Comparison of ENCODE assay signal across 2 cellular contexts in genomic region chr6:9252784-9253183, GRCh38.
TF ChIP-seq lines count a peak whose summit lies in the region.

No MANE protein-coding gene starts in this region.

TF ChIP-seq in SK-N-SH, 30 proteins besides CTCF, POLR2A, EP300 and RAD21:
- no peak for TF ChIP-seq REST (IDR thresholded peaks at IDR 0.05; ENCODE audit: low read depth, low read length)
- TF ChIP-seq MXI1 (IDR thresholded peaks at IDR 0.05; ENCODE audit: low read depth, low read length), result no peak
- TF ChIP-seq GABPA (IDR thresholded peaks at IDR 0.05; ENCODE audit: low read depth), result no peak
- no peak for TF ChIP-seq RCOR1 (IDR thresholded peaks at IDR 0.05; ENCODE audit: low read length)

TF ChIP-seq in SK-N-SH treated with all-trans-retinoic acid at 6 μM for 48 hours, 23 proteins besides CTCF, POLR2A, EP300 and RAD21:
- TF ChIP-seq POU6F1 (CRISPR knock-in tag; IDR thresholded peaks at IDR 0.05; ENCODE audit: borderline replicate concordance, low read depth) (no peak), ZC3H10 (CRISPR knock-in tag; IDR thresholded peaks at IDR 0.05) (no peak), ZNF565 (CRISPR knock-in tag; conservative IDR thresholded peaks at IDR 0.05; ENCODE audit: low read depth) (no peak), ESRRG (CRISPR knock-in tag; IDR thresholded peaks at IDR 0.05) (no peak), ZFP30 (CRISPR knock-in tag; IDR thresholded peaks at IDR 0.05) (no peak), ISL1 (CRISPR knock-in tag; IDR thresholded peaks at IDR 0.05) (no peak), BACH2 (CRISPR knock-in tag; IDR thresholded peaks at IDR 0.05; ENCODE audit: borderline replicate concordance) (no peak), OSR1 (CRISPR knock-in tag; IDR thresholded peaks at IDR 0.05) (no peak), GLIS3 (CRISPR knock-in tag; IDR thresholded peaks at IDR 0.05) (no peak), RARB (CRISPR knock-in tag; IDR thresholded peaks at IDR 0.05) (no peak)
TF ChIP-seq in SK-N-SH treated with all-trans-retinoic acid at 6 μM for 48 hours: peak in this region for 0.
